12 cellular contexts compared by ENCODE assay signal in the genomic region with DNA sequence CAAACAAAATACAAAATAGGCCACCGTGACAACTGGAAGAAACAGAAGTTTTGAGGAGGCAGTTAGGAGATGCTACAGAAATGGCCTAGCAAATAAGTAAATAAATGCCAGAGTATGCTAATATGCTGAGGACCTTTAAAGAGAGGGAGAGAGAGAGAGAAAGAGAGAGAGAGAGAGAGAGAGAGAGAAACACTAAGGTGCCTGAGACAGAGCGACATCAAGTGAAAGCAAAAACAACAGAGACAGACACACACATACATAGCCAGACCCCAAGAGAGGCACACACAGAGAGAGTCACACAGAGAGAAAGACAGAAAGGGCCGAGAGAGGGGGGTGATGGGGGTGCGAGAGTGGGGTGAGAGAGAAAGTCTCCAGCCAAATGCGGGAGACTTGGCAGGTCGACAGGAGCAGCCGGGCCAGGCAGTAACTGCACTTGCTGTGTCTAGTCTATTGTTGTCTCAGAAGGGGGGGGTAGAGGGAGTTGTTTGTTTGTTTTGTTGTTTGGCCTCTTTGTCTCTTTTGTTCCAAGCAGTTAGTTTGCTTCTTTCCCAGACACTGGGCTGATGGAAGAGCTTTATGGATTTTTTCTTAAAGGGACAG. TPM values are rescaled to one million over a fixed set of nuclear protein-coding genes. Genes with fewer than 3 reads are reported as not detected.
A peak's percentile ranks its signal among the peaks of the same experiment; 100 is the strongest.
DNase-seq lines count a peak whose midpoint lies in the region; TF ChIP-seq lines count a peak whose summit lies in the region.
"Had no signal": no experiment of that assay in that cellular context is flagged by ENCODE, and none has a peak within 500 bp of the region (broad histone marks: within the 10 kb centered on the region; RNA-seq: fewer than 3 reads in every experiment).

No MANE protein-coding gene starts in this region.

- no peak overlapping the region for H3K4me3 Mint-ChIP-seq in CD14-positive monocyte

- H3K27ac ChIP-seq in dorsolateral prefrontal cortex, result peak overlapping the region; percentile 70 to 97 (median 88)
- peak overlapping the region; percentile 87 for H3K27ac ChIP-seq in temporal lobe (ENCODE audit: low read depth, low read length)
- H3K27ac ChIP-seq: 22Rv1 had no signal

- intact Hi-C loops in dorsolateral prefrontal cortex (cut with DNase I), result loop anchor here (2.0 kb wide), 2 partner anchors 21 to 29 kb away; a partner anchor contains a TSS
- intact Hi-C loops in CD14-positive monocyte (cut with micrococcal nuclease), result no loop called here

- H3K27me3 ChIP-seq in dorsolateral prefrontal cortex, result peaks cover 0 to 68% (median 9%) of the 10 kb centered on the region in 45 donors

- peak; percentile 43 for DNase-seq in DMS 273 (lab: John Stamatoyannopoulos, UW; ENCODE audit: unreplicated experiment)
- no peak for DNase-seq in DMS 273 treated with DMSO at 0.1 percent for 48 hours (lab: John Stamatoyannopoulos, UW)
- peak; percentile 70 to 93 (median 88) for DNase-seq in dorsolateral prefrontal cortex
- peak; percentile 6 for DNase-seq in kidney tubule cell (ENCODE audit: low spot score)
- DNase-seq in stimulated activated naive CD4-positive, alpha-beta T cell treated with Interleukin-2 at 50 U/mL for 16 hours (lab: John Stamatoyannopoulos, UW), result no peak
- DNase-seq in CD14-positive monocyte (ENCODE audit: low spot score), result no peak
- DNase-seq in SHP77 (lab: John Stamatoyannopoulos, UW), result no peak
- DNase-seq: activated T-cell treated with anti-CD3 and anti-CD28 coated beads for 4 hours, mucosa of descending colon, T-helper 1 cell had no signal

- no peak overlapping the region for H3K27ac Mint-ChIP-seq in CD14-positive monocyte

- H3K36me3 Mint-ChIP-seq in CD14-positive monocyte, result no peaks in the 10 kb centered on the region

- TF ChIP-seq CTCF in dorsolateral prefrontal cortex (IDR thresholded peaks at IDR 0.05 in 54 of 56, conservative IDR thresholded peaks at IDR 0.05 in 2 of 56; ENCODE audit: low read depth in 1 of 56, partially characterized antibody in 56 of 56) (peak in 5 of 56 donors; percentile 10 to 22 (median 18)), CD14-positive monocyte (IDR thresholded peaks at IDR 0.05) (no peak)

- peak overlapping the region in 57 of 59 donors; percentile 4 to 81 (median 61) for H3K4me3 ChIP-seq in dorsolateral prefrontal cortex
- H3K4me3 ChIP-seq: mucosa of descending colon had no signal

- peaks cover 0 to 8% (median 7%) of the 10 kb centered on the region in 7 donors for H3K9me3 Mint-ChIP-seq in CD14-positive monocyte

- no peaks in the 10 kb centered on the region for H3K4me1 Mint-ChIP-seq in CD14-positive monocyte

- peaks cover 6 to 10% (median 10%) of the 10 kb centered on the region in 3 donors for H3K27me3 Mint-ChIP-seq in CD14-positive monocyte (ENCODE audit: low read depth in 3 of 3)

RNA-seq across cellular contexts. Expression of a gene that starts 30.1 kb away (rescaled TPM):
- total RNA-seq in dorsolateral prefrontal cortex, result 100 to 1,000 TPM in 28 of 120 experiments, 10 to 100 TPM in 92; 57.4 to 185 (median 86.8) TPM
- 139 TPM for total RNA-seq in temporal lobe
- polyA plus RNA-seq in CD14-positive monocyte, result not detected

Comparison
In these comparisons a context has a peak if more than half of its experiments do, and no peak if none do; other contexts are left out.
1. DNase-seq: peak in DMS 273 (single experiment), dorsolateral prefrontal cortex (10 of 10) and kidney tubule cell (single experiment); none in DMS 273 treated with DMSO at 0.1 percent for 48 hours (single experiment), stimulated activated naive CD4-positive, alpha-beta T cell treated with Interleukin-2 at 50 U/mL for 16 hours (single experiment), CD14-positive monocyte (single experiment) and SHP77 (0 of 2).
2. intact Hi-C loops: an anchor here in dorsolateral prefrontal cortex (2.0 kb wide); none called in CD14-positive monocyte.